In the genomic region with DNA sequence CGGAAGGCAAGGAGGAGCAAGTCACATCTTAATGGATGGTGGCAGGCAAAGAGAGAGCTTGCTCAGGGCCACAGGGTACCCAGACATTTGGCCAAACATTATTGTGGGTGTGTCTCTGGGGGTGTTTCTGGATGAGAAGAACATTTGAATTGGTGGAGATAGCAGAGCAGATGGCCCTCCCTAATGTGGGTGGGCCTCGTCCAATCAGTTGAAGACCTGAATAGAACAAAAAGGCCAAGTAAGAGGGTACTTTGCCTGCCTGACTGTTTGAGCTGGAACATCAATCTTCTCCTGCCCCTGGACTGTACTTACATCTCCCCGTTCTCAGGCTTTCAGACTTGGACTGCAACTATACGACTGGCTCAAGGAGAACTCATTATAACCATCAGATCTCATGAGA, we compare ENCODE assay signal across 9 cellular contexts. TPM values are rescaled to one million over a fixed set of nuclear protein-coding genes. Genes with fewer than 3 reads are reported as not detected.
"Had no signal": no experiment of that assay in that cellular context is flagged by ENCODE, and none has a peak within 500 bp of the region (broad histone marks: within the 10 kb centered on the region; RNA-seq: fewer than 3 reads in every experiment).

No MANE protein-coding gene starts in this region.

- DNase-seq: GDM1, GF-D8 had no signal

- FAIRE-seq: G401.6, GM12878, GM12891, GM12892, GM18507, GM19239 had no signal

- H3K4me3 ChIP-seq: GM12878 had no signal

- ATAC-seq: GM12878 had no signal

RNA-seq across cellular contexts. Expression of a gene that starts 55.8 kb away (rescaled TPM):
- total RNA-seq: G401, GM12878 had no signal
- polyA plus RNA-seq: GM12878 had no signal
